ENCODE assay signal across 19 cellular contexts in the genomic region with DNA sequence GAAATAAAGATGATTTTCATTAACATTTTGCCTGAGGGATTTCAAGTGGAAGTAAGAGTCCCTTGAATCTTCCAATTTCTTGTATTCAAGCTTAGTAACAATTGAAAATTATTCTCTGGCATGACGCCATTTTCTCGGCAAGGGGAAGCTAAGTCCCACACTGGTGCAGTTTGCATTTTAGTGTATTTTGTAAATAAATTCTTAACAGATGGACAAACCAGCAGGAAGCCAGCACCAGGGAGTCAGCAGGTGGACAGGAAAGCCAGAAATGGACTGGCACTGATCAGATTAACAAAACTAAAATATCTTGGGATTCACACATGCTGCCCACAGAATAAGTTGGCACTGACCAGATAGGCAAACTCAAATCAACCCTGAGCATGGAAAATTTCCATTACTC.
"Had no signal": no experiment of that assay in that cellular context is flagged by ENCODE, and none has a peak within 500 bp of the region (broad histone marks: within the 10 kb centered on the region; RNA-seq: fewer than 3 reads in every experiment).

No MANE protein-coding gene starts in this region.

- H3K36me3 Mint-ChIP-seq: activated naive CD4-positive, alpha-beta T cell treated with anti-CD3 and anti-CD28 coated beads, Interleukin-2, amount 50 U/mL, for 72 hours; natural killer cell treated with Interleukin-12 subunit alpha and Interleukin-12 subunit beta and Interleukin-15 and Interleukin-18, amount 100 ng/mL, for 72 hours; stimulated activated naive B cell treated with anti-CD40 and anti-IgM and Interleukin-4, amounts not matched to agents 10 μg/mL and 1 μg/mL and 100 μg/mL, for 72 hours had no signal

- H3K4me1 Mint-ChIP-seq: activated CD4-positive, alpha-beta T cell treated with anti-CD3 and anti-CD28 coated beads for 36 hours; central memory CD8-positive, alpha-beta T cell; stimulated activated naive B cell treated with anti-CD40 and anti-IgM and Interleukin-4, amounts not matched to agents 10 μg/mL and 1 μg/mL and 100 μg/mL, for 72 hours had no signal

- ATAC-seq: activated CD4-positive, alpha-beta T cell treated with anti-CD3 and anti-CD28 coated beads for 36 hours; activated naive CD4-positive, alpha-beta T cell treated with anti-CD3 and anti-CD28 coated beads, Interleukin-2, amount 50 U/mL, for 72 hours; activated T-cell treated with anti-CD3 and anti-CD28 coated beads, Interleukin-2, amount 50 U/mL, for 72 hours; left lung; mucosa of descending colon; natural killer cell treated with Interleukin-12 subunit alpha and Interleukin-12 subunit beta and Interleukin-15 and Interleukin-18, amount 100 ng/mL, for 72 hours; stimulated activated naive B cell treated with anti-CD40 and anti-IgM and Interleukin-4, amounts not matched to agents 10 μg/mL and 1 μg/mL and 100 μg/mL, for 72 hours; upper lobe of right lung had no signal

- H3K27me3 Mint-ChIP-seq: activated CD4-positive, alpha-beta T cell treated with anti-CD3 and anti-CD28 coated beads for 36 hours; central memory CD8-positive, alpha-beta T cell; natural killer cell treated with Interleukin-12 subunit alpha and Interleukin-12 subunit beta and Interleukin-15 and Interleukin-18, amount 100 ng/mL, for 72 hours; stimulated activated naive B cell treated with anti-CD40 and anti-IgM and Interleukin-4, amounts not matched to agents 10 μg/mL and 1 μg/mL and 100 μg/mL, for 72 hours had no signal

- H3K9me3 Mint-ChIP-seq: activated naive CD4-positive, alpha-beta T cell treated with anti-CD3 and anti-CD28 coated beads, Interleukin-2, amount 50 U/mL, for 72 hours; activated T-cell treated with anti-CD3 and anti-CD28 coated beads, Interleukin-2, amount 50 U/mL, for 72 hours; central memory CD8-positive, alpha-beta T cell; stimulated activated naive B cell treated with anti-CD40 and anti-IgM and Interleukin-4, amounts not matched to agents 10 μg/mL and 1 μg/mL and 100 μg/mL, for 72 hours had no signal

- H3K27ac Mint-ChIP-seq: activated CD4-positive, alpha-beta T cell treated with anti-CD3 and anti-CD28 coated beads for 36 hours; activated naive CD4-positive, alpha-beta T cell treated with anti-CD3 and anti-CD28 coated beads, Interleukin-2, amount 50 U/mL, for 72 hours; activated T-cell treated with anti-CD3 and anti-CD28 coated beads, Interleukin-2, amount 50 U/mL, for 72 hours; natural killer cell treated with Interleukin-12 subunit alpha and Interleukin-12 subunit beta and Interleukin-15 and Interleukin-18, amount 100 ng/mL, for 72 hours; stimulated activated naive B cell treated with anti-CD40 and anti-IgM and Interleukin-4, amounts not matched to agents 10 μg/mL and 1 μg/mL and 100 μg/mL, for 72 hours had no signal

- H3K4me3 Mint-ChIP-seq: activated CD4-positive, alpha-beta T cell treated with anti-CD3 and anti-CD28 coated beads for 36 hours; activated T-cell treated with anti-CD3 and anti-CD28 coated beads, Interleukin-2, amount 50 U/mL, for 72 hours; central memory CD8-positive, alpha-beta T cell; natural killer cell treated with Interleukin-12 subunit alpha and Interleukin-12 subunit beta and Interleukin-15 and Interleukin-18, amount 100 ng/mL, for 72 hours; stimulated activated naive B cell treated with anti-CD40 and anti-IgM and Interleukin-4, amounts not matched to agents 10 μg/mL and 1 μg/mL and 100 μg/mL, for 72 hours had no signal

- DNase-seq: activated CD4-positive, alpha-beta T cell treated with anti-CD3 and anti-CD28 coated beads for 36 hours; activated CD4-positive, alpha-beta T cell treated with anti-CD3 and anti-CD28 coated beads, Interleukin-2, amount 50 U/mL, for 4 hours; activated CD4-positive, CD25-positive, alpha-beta regulatory T cell; activated naive CD4-positive, alpha-beta T cell; activated T-cell treated with anti-CD3 and anti-CD28 coated beads for 4 hours; activated T-cell treated with anti-CD3 and anti-CD28 coated beads, Interleukin-2, amount 50 U/mL, for 72 hours; effector memory CD4-positive, alpha-beta T cell; left lung; mucosa of descending colon; posterior cingulate gyrus; stimulated activated CD4-positive, alpha-beta T cell treated with anti-CD3 and anti-CD28 coated beads, Interleukin-15, amount 100 ng/mL, for 24 hours; stimulated activated CD4-positive, alpha-beta T cell treated with anti-CD3 and anti-CD28 coated beads, Interleukin-2, amount 100 ng/mL, for 24 hours; stimulated activated naive B cell treated with anti-CD40 and anti-IgM and Interleukin-4, amounts not matched to agents 10 μg/mL and 1 μg/mL and 100 μg/mL, for 72 hours; stomach; tibial artery; upper lobe of right lung had no signal
